ENCODE assay signal across 18 cellular contexts in genomic region chr12:97681612-97682504, GRCh38.
DNase-seq lines count a peak whose midpoint lies in the region; ATAC-seq and TF ChIP-seq lines count a peak whose summit lies in the region.
"Had no signal": no experiment of that assay in that cellular context is flagged by ENCODE, and none has a peak within 500 bp of the region (broad histone marks: within the 10 kb centered on the region; RNA-seq: fewer than 3 reads in every experiment).

No MANE protein-coding gene starts in this region.

- TF ChIP-seq CTCF in GM10248 (IDR thresholded peaks at IDR 0.05; ENCODE audit: control extremely low read depth, extremely low read depth, low read depth, missing control alignments) = no peak
- no peak for TF ChIP-seq CTCF in esophagus muscularis mucosa (IDR thresholded peaks at IDR 0.05)
- TF ChIP-seq CTCF in endothelial cell (IDR thresholded peaks at IDR 0.05; ENCODE audit: unreplicated experiment) = no peak

- no peaks in the 10 kb centered on the region for H3K4me1 Mint-ChIP-seq in endothelial cell (ENCODE audit: unreplicated experiment)
- H3K4me1 Mint-ChIP-seq in CD8-positive, alpha-beta memory T cell = no peaks in the 10 kb centered on the region

- CTCF ChIA-PET in GM10248 (lab: Yijun Ruan, JAX) = interaction anchor here (1.7 to 2.0 kb wide), 2 partner anchors 9 to 205 kb away, joined by 3 to 4 read pairs; no protein-coding TSS in a partner anchor
- CTCF ChIA-PET in CD8-positive, alpha-beta memory T cell (lab: Charles Lee) = no interaction called here

- TF ChIP-seq EP300 in esophagus muscularis mucosa (IDR thresholded peaks at IDR 0.05) = no peak

- H3K36me3 ChIP-seq in esophagus muscularis mucosa = no peaks in the 10 kb centered on the region
- no peaks in the 10 kb centered on the region for H3K36me3 ChIP-seq in CD8-positive, alpha-beta memory T cell (ENCODE audit: insufficient read depth, low read length)
- H3K36me3 ChIP-seq: brain microvascular endothelial cell, upper lobe of left lung had no signal

- intact Hi-C loops in esophagus muscularis mucosa (cut with DNase I) = no loop called here

- no peak for TF ChIP-seq POLR2A in esophagus muscularis mucosa (IDR thresholded peaks at IDR 0.05; ENCODE audit: low read depth)

- POLR2A ChIA-PET in GM10248 (lab: Yijun Ruan, JAX) = no interaction called here
- POLR2A ChIA-PET in CD8-positive, alpha-beta memory T cell (lab: Charles Lee) = no interaction called here

- H3K4me1 ChIP-seq in esophagus muscularis mucosa = no peaks in the 10 kb centered on the region
- H3K4me1 ChIP-seq in CD8-positive, alpha-beta memory T cell (ENCODE audit: insufficient read depth, low read length) = no peaks in the 10 kb centered on the region

- no peaks in the 10 kb centered on the region for H3K27me3 ChIP-seq in esophagus muscularis mucosa
- H3K27me3 ChIP-seq in CD8-positive, alpha-beta memory T cell (ENCODE audit: insufficient read depth, low read length, poor library complexity, severe bottlenecking) = no peaks in the 10 kb centered on the region
- H3K27me3 ChIP-seq: brain microvascular endothelial cell, upper lobe of left lung had no signal

- H3K27ac Mint-ChIP-seq in endothelial cell (ENCODE audit: unreplicated experiment) = no peak overlapping the region
- H3K27ac Mint-ChIP-seq in CD8-positive, alpha-beta memory T cell = no peak overlapping the region
- H3K27ac Mint-ChIP-seq: mesothelial cell of epicardium had no signal

- no peak overlapping the region for H3K4me3 ChIP-seq in esophagus muscularis mucosa
- no peak overlapping the region for H3K4me3 ChIP-seq in CD8-positive, alpha-beta memory T cell (ENCODE audit: low read length)
- H3K4me3 ChIP-seq: upper lobe of left lung had no signal

- DNase-seq in GM10248 (ENCODE audit: extremely low spot score) (peak; percentile 23), esophagus muscularis mucosa (ENCODE audit: extremely low spot score) (no peak), endothelial cell (ENCODE audit: low spot score) (no peak)
- no peak for DNase-seq in CD8-positive, alpha-beta memory T cell
- DNase-seq: activated CD4-positive, alpha-beta T cell treated with anti-CD3 and anti-CD28 coated beads, Interleukin-2, amount 50 U/mL, for 48 hours; activated gamma-delta T cell; brain microvascular endothelial cell; NCI-H1092; NCI-H510A treated with DMSO at 0.1 percent for 48 hours; stimulated activated CD4-positive, alpha-beta T cell treated with anti-CD3 and anti-CD28 coated beads, Interleukin-15, amount 100 ng/mL, for 24 hours; upper lobe of left lung had no signal

- H3K27me3 Mint-ChIP-seq in endothelial cell (ENCODE audit: unreplicated experiment) = no peaks in the 10 kb centered on the region
- H3K27me3 Mint-ChIP-seq in CD8-positive, alpha-beta memory T cell = no peaks in the 10 kb centered on the region

- no peaks in the 10 kb centered on the region for H3K36me3 Mint-ChIP-seq in endothelial cell (ENCODE audit: low read depth, unreplicated experiment)
- H3K36me3 Mint-ChIP-seq in CD8-positive, alpha-beta memory T cell = no peaks in the 10 kb centered on the region
- H3K36me3 Mint-ChIP-seq: mesothelial cell of epicardium had no signal

- H3K9me3 Mint-ChIP-seq in endothelial cell (ENCODE audit: unreplicated experiment) = no peaks in the 10 kb centered on the region
- peaks cover 0 to 9% (median 5%) of the 10 kb centered on the region in 5 donors for H3K9me3 Mint-ChIP-seq in CD8-positive, alpha-beta memory T cell
- H3K9me3 Mint-ChIP-seq: mesothelial cell of epicardium had no signal

- H3K4me3 Mint-ChIP-seq in endothelial cell (ENCODE audit: unreplicated experiment) = no peak overlapping the region
- H3K4me3 Mint-ChIP-seq in CD8-positive, alpha-beta memory T cell = no peak overlapping the region
- H3K4me3 Mint-ChIP-seq: mesothelial cell of epicardium had no signal

- H3K9me3 ChIP-seq in esophagus muscularis mucosa = no peaks in the 10 kb centered on the region
- no peaks in the 10 kb centered on the region for H3K9me3 ChIP-seq in CD8-positive, alpha-beta memory T cell (ENCODE audit: low read length)
- H3K9me3 ChIP-seq: upper lobe of left lung had no signal

- no peak overlapping the region for H3K27ac ChIP-seq in esophagus muscularis mucosa (replicated peaks in 1 of 4)
- H3K27ac ChIP-seq in CD8-positive, alpha-beta memory T cell (ENCODE audit: low read depth, low read length) = no peak overlapping the region
- H3K27ac ChIP-seq: brain microvascular endothelial cell, RWPE1, upper lobe of left lung had no signal

- ATAC-seq in GM18868 (IDR thresholded peaks at IDR 0.05; ENCODE audit: unreplicated experiment) (peak; percentile 92), HG02642 (IDR thresholded peaks at IDR 0.05; ENCODE audit: poor library complexity, unreplicated experiment) (peak; percentile 79), HG03520 (IDR thresholded peaks at IDR 0.05; ENCODE audit: unreplicated experiment) (peak; percentile 88), GM18873 (IDR thresholded peaks at IDR 0.05; ENCODE audit: low FRiP score, unreplicated experiment) (no peak)
- ATAC-seq: HepG2 had no signal

- 74% methylated on average over 8 of the region's 8 CpGs for WGBS in esophagus muscularis mucosa
